ENCODE assay signal across 15 cellular contexts in the genomic region with DNA sequence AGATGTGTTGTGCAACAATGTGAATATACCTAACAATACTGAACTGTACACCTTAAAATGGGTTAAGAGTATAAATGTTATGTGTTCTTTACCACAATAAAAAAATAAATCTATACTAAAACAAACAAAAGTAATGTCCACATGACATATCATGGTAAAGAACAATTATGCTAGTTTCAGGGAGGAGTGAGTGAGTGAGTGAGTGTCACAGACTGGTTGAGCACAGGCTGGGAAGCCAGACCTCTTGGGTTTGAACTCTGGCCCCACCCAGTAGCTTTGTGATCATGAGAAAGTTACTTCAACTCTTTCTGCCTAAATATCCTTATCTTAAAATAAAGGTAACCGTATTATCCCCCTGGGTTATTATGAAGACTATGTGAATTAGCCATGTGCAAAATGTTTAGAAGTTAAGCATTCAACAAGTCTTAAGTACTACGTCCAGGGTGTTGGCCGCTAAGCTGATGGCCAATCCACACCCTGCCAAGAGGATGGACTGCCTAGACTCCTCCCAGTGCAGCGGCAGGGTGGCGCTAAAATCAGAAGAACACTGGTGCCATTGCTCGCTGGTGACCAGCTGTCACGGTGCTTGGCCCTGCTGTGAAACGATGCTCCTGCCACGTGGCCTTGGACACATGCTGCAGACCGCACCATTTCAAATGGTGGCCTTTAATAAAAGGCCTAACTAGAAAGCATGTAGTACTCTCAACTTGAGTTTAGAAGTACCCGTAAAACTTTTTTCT. TPM values are rescaled to one million over a fixed set of nuclear protein-coding genes. Genes with fewer than 3 reads are reported as not detected.
A peak's percentile ranks its signal among the peaks of the same experiment; 100 is the strongest.
DNase-seq lines count a peak whose midpoint lies in the region; ATAC-seq, FAIRE-seq and TF ChIP-seq lines count a peak whose summit lies in the region.
"Had no signal": no experiment of that assay in that cellular context is flagged by ENCODE, and none has a peak within 500 bp of the region (broad histone marks: within the 10 kb centered on the region; RNA-seq: fewer than 3 reads in every experiment).

No MANE protein-coding gene starts in this region.

- no peak overlapping the region for H2AFZ ChIP-seq in HepG2 (ENCODE audit: low read length)
- H2AFZ ChIP-seq in GM23248: no peak overlapping the region

- no peak overlapping the region for H3K27ac Mint-ChIP-seq in activated CD4-positive, alpha-beta T cell treated with anti-CD3 and anti-CD28 coated beads, Interleukin-2, amount 10 ng/mL, durations not matched to agents 7 days and 5 days
- H3K27ac Mint-ChIP-seq: CD8-positive, alpha-beta memory T cell; H9 had no signal

- H3K4me3 Mint-ChIP-seq in activated CD4-positive, alpha-beta T cell treated with anti-CD3 and anti-CD28 coated beads, Interleukin-2, amount 10 ng/mL, durations not matched to agents 7 days and 5 days: no peak overlapping the region
- H3K4me3 Mint-ChIP-seq: CD8-positive, alpha-beta memory T cell; H9 had no signal

- CTCF ChIA-PET in HepG2 (lab: Yijun Ruan, JAX; ENCODE audit: low intra/inter-chr PET ratio, low total read pairs): no interaction called here
- CTCF ChIA-PET in activated CD4-positive, alpha-beta T cell treated with anti-CD3 and anti-CD28 coated beads, Interleukin-2, amount 10 ng/mL, durations not matched to agents 7 days and 5 days (lab: Charles Lee): no interaction called here

- no peaks in the 10 kb centered on the region for H3K9me3 ChIP-seq in HepG2 (ENCODE audit: low read length)
- no peaks in the 10 kb centered on the region for H3K9me3 ChIP-seq in right lobe of liver
- no peaks in the 10 kb centered on the region for H3K9me3 ChIP-seq in colonic mucosa
- no peaks in the 10 kb centered on the region for H3K9me3 ChIP-seq in mucosa of rectum (ENCODE audit: control insufficient read depth in 2 of 2, low read length in 2 of 2)
- H3K9me3 ChIP-seq in ovary: no peaks in the 10 kb centered on the region
- no peaks in the 10 kb centered on the region for H3K9me3 ChIP-seq in GM23248 (ENCODE audit: low read depth)
- H3K9me3 ChIP-seq: BLaER1, Caco-2 had no signal

- TF ChIP-seq CTCF in HepG2 (CRISPR knock-in tag; IDR thresholded peaks at IDR 0.05) (no peak), right lobe of liver (IDR thresholded peaks at IDR 0.05) (no peak), colonic mucosa (IDR thresholded peaks at IDR 0.05) (no peak), ovary (IDR thresholded peaks at IDR 0.05) (no peak)

- H3K27me3 ChIP-seq in HepG2 (ENCODE audit: control insufficient read depth in 1 of 2, insufficient read depth in 2 of 2, low read length in 2 of 2) (no peaks in the 10 kb centered on the region), right lobe of liver (no peaks in the 10 kb centered on the region), colonic mucosa (no peaks in the 10 kb centered on the region), mucosa of rectum (ENCODE audit: control insufficient read depth in 2 of 2, insufficient read depth in 2 of 2, low read length in 2 of 2) (no peaks in the 10 kb centered on the region), ovary (no peaks in the 10 kb centered on the region), GM23248 (replicated peaks; ENCODE audit: insufficient read depth) (no peaks in the 10 kb centered on the region)
- H3K27me3 ChIP-seq: BLaER1 had no signal

- no peak for FAIRE-seq in HepG2 (lab: Jason Lieb, UNC)

- DNase-seq in HepG2 (ENCODE audit: low spot score) (no peak), right lobe of liver (no peak), colonic mucosa (no peak), ovary (no peak), GM23248 (no peak)
- no peak for DNase-seq in activated CD4-positive, alpha-beta T cell treated with anti-CD3 and anti-CD28 coated beads, Interleukin-2, amount 10 ng/mL, durations not matched to agents 7 days and 5 days
- DNase-seq: AML-193; CD8-positive, alpha-beta memory T cell; GOT3; H9 had no signal

- WGBS in HepG2 (ENCODE audit: low lambda C conversion rate): 94% methylated on average over 7 of the region's 11 CpGs
- 97% methylated on average over 8 of the region's 11 CpGs for WGBS in right lobe of liver (ENCODE audit: insufficient coverage, low coverage, low lambda C conversion rate, missing lambda C conversion rate)
- WGBS in ovary, 3 donors: 96 to 98% (median 98%) methylated on average over 11 of the region's 11 CpGs
- WGBS in GM23248 (ENCODE audit: low coverage in 1 of 2, low lambda C conversion rate in 2 of 2, missing lambda C conversion rate in 2 of 2), 2 experiments: 92 to 95% methylated on average over 11 of the region's 11 CpGs

- peaks cover 3% of the 10 kb centered on the region for H3K4me1 Mint-ChIP-seq in activated CD4-positive, alpha-beta T cell treated with anti-CD3 and anti-CD28 coated beads, Interleukin-2, amount 10 ng/mL, durations not matched to agents 7 days and 5 days

- H3K4me2 ChIP-seq in HepG2 (ENCODE audit: low read depth, low read length) (no peak overlapping the region), GM23248 (ENCODE audit: unreplicated experiment) (no peak overlapping the region)
- H3K4me2 ChIP-seq: BLaER1 had no signal

- no peaks in the 10 kb centered on the region for H3K36me3 Mint-ChIP-seq in activated CD4-positive, alpha-beta T cell treated with anti-CD3 and anti-CD28 coated beads, Interleukin-2, amount 10 ng/mL, durations not matched to agents 7 days and 5 days (ENCODE audit: low read depth)
- H3K36me3 Mint-ChIP-seq: CD8-positive, alpha-beta memory T cell had no signal

- TF ChIP-seq RAD21 in HepG2 (CRISPR knock-in tag; IDR thresholded peaks at IDR 0.05): no peak

- ATAC-seq in HepG2: no peak
- ATAC-seq in right lobe of liver: no peak
- no peak for ATAC-seq in GM21825 (IDR thresholded peaks at IDR 0.05; ENCODE audit: unreplicated experiment)

- in situ Hi-C loops in HepG2 (cut with HindIII; ENCODE audit: extremely low pct_ligation_motif_present, low pct_unique_long_range_greater_than_20kb) (no loop called here), GM23248 (cut with MboI) (no loop called here)

- no peaks in the 10 kb centered on the region for H3F3A ChIP-seq in GM23248 (ENCODE audit: insufficient read depth)

- H3K27me3 Mint-ChIP-seq in activated CD4-positive, alpha-beta T cell treated with anti-CD3 and anti-CD28 coated beads, Interleukin-2, amount 10 ng/mL, durations not matched to agents 7 days and 5 days: peaks cover 2% of the 10 kb centered on the region
- H3K27me3 Mint-ChIP-seq: CD8-positive, alpha-beta memory T cell had no signal

- H3K9ac ChIP-seq in HepG2 (ENCODE audit: insufficient read depth, low read depth, low read length) (no peak overlapping the region), colonic mucosa (ENCODE audit: low read depth in 2 of 2, low read length in 2 of 2) (no peak overlapping the region), mucosa of rectum (ENCODE audit: low read depth in 1 of 2, low read length in 2 of 2) (no peak overlapping the region), GM23248 (no peak overlapping the region)
- H3K9ac ChIP-seq: BLaER1 had no signal

- H3K27ac ChIP-seq in HepG2 (ENCODE audit: extremely low read length, insufficient read depth, low read length) (no peak overlapping the region), right lobe of liver (no peak overlapping the region), colonic mucosa (peak overlapping the region; percentile 65), mucosa of rectum (ENCODE audit: low read depth in 2 of 2, low read length in 2 of 2) (peak overlapping the region; percentile 50 to 70), ovary (no peak overlapping the region), GM23248 (no peak overlapping the region)
- H3K27ac ChIP-seq: 22Rv1, BLaER1 had no signal

- no peak for TF ChIP-seq POLR2A in HepG2 (IDR thresholded peaks at IDR 0.05; ENCODE audit: insufficient read depth in 1 of 2, low read depth in 2 of 2, low read length in 2 of 2)
- TF ChIP-seq POLR2A in right lobe of liver (IDR thresholded peaks at IDR 0.05): no peak
- TF ChIP-seq POLR2A in ovary (IDR thresholded peaks at IDR 0.05): no peak

- no peaks in the 10 kb centered on the region for H4K20me1 ChIP-seq in HepG2 (ENCODE audit: insufficient read depth, low read length)
- H4K20me1 ChIP-seq in GM23248 (ENCODE audit: insufficient read depth): no peaks in the 10 kb centered on the region
- H4K20me1 ChIP-seq: BLaER1 had no signal

- H3K9me2 ChIP-seq in GM23248 (ENCODE audit: insufficient read depth): no peaks in the 10 kb centered on the region

- POLR2A ChIA-PET in HepG2 (lab: Yijun Ruan, JAX): no interaction called here
- POLR2A ChIA-PET in activated CD4-positive, alpha-beta T cell treated with anti-CD3 and anti-CD28 coated beads, Interleukin-2, amount 10 ng/mL, durations not matched to agents 7 days and 5 days (lab: Charles Lee): no interaction called here

- TF ChIP-seq EP300 in HepG2 (IDR thresholded peaks at IDR 0.05; ENCODE audit: low read depth in 2 of 2, low read length in 2 of 2): no peak
- no peak for TF ChIP-seq EP300 in HepG2 (CRISPR knock-in tag; IDR thresholded peaks at IDR 0.05; ENCODE audit: borderline replicate concordance)
- TF ChIP-seq EP300 in ovary (IDR thresholded peaks at IDR 0.05): no peak

- H3K79me2 ChIP-seq in HepG2 (ENCODE audit: insufficient read depth, low read length) (no peaks in the 10 kb centered on the region), GM23248 (ENCODE audit: insufficient read depth) (peaks cover 11% of the 10 kb centered on the region; the same call in 1 of the 2 replicates)

- H3K9me3 Mint-ChIP-seq in activated CD4-positive, alpha-beta T cell treated with anti-CD3 and anti-CD28 coated beads, Interleukin-2, amount 10 ng/mL, durations not matched to agents 7 days and 5 days: no peaks in the 10 kb centered on the region
- H3K9me3 Mint-ChIP-seq: CD8-positive, alpha-beta memory T cell; H9 had no signal

- H3K4me3 ChIP-seq in HepG2 (replicated peaks in 1 of 3; ENCODE audit: insufficient read depth in 1 of 3, low read depth in 2 of 3, low read length in 3 of 3) (no peak overlapping the region), right lobe of liver (no peak overlapping the region), colonic mucosa (no peak overlapping the region), mucosa of rectum (ENCODE audit: low read length in 2 of 2) (no peak overlapping the region), ovary (no peak overlapping the region), GM23248 (no peak overlapping the region)
- H3K4me3 ChIP-seq: BLaER1 had no signal

- H3K36me3 ChIP-seq in HepG2 (replicated peaks in 1 of 2; ENCODE audit: control insufficient read depth in 1 of 2, insufficient read depth in 2 of 2, low read length in 2 of 2) (no peaks in the 10 kb centered on the region), right lobe of liver (no peaks in the 10 kb centered on the region), colonic mucosa (no peaks in the 10 kb centered on the region), mucosa of rectum (ENCODE audit: control insufficient read depth in 2 of 2, insufficient read depth in 2 of 2, low read length in 2 of 2) (no peaks in the 10 kb centered on the region), ovary (no peaks in the 10 kb centered on the region), GM23248 (ENCODE audit: low read depth) (no peaks in the 10 kb centered on the region)
- H3K36me3 ChIP-seq: BLaER1 had no signal

- H3K4me1 ChIP-seq in HepG2 (ENCODE audit: insufficient read depth, low read length) (peaks cover 34% of the 10 kb centered on the region), right lobe of liver (peaks cover 0 to 8% (median 0%) of the 10 kb centered on the region in 4 donors), colonic mucosa (no peaks in the 10 kb centered on the region), mucosa of rectum (ENCODE audit: control insufficient read depth in 2 of 2, insufficient read depth in 2 of 2, low read length in 2 of 2) (peaks cover under 1 to 25% of the 10 kb centered on the region in 2 donors), ovary (ENCODE audit: insufficient read depth) (no peaks in the 10 kb centered on the region), GM23248 (ENCODE audit: insufficient read depth) (no peaks in the 10 kb centered on the region)
- H3K4me1 ChIP-seq: BLaER1, Caco-2 had no signal

- intact Hi-C loops in HepG2 (cut with micrococcal nuclease; ENCODE audit: unreplicated experiment): no loop called here
- intact Hi-C loops in right lobe of liver (cut with DNase I): no loop called here
- intact Hi-C loops in colonic mucosa (cut with DNase I): no loop called here
- intact Hi-C loops in ovary (cut with DNase I): no loop called here

- no TSS peak for BruUV-seq in HepG2 (replicated peaks; lab: Mats Ljungman, UMichigan)

RNA-seq across cellular contexts. Expression of a gene that starts 7.3 kb away (rescaled TPM):
- total RNA-seq in HepG2 (2016; rRNA removed; fragmentation: Illumina TruSeq; extraction: Trizol) (3.2 and 6.0 TPM in 2 replicates), right lobe of liver (10 to 100 TPM in 1 of 6 experiments, 1 to 10 TPM in 5; 5.2 to 11.7 (median 8.7) TPM), colonic mucosa (10 to 100 TPM; 19.2 to 39.0 TPM), ovary (10 to 100 TPM in 3 of 7 donors, 1 to 10 TPM in 4; 5.9 to 24.3 (median 8.0) TPM)
- total RNA-seq in HepG2 (2016; cell fraction: cytosol; rRNA removed; fragmentation: Illumina TruSeq; extraction: Trizol; ENCODE audit: low read depth): 1.1 and 1.6 TPM in 2 replicates
- total RNA-seq in HepG2 (2016; cell fraction: insoluble cytoplasmic fraction; rRNA removed; fragmentation: Illumina TruSeq; extraction: Trizol): 2.6 and 4.9 TPM in 2 replicates
- total RNA-seq in HepG2 (2016; cell fraction: membrane; rRNA removed; fragmentation: Illumina TruSeq; extraction: Trizol): 1.3 and 1.8 TPM in 2 replicates
- total RNA-seq in HepG2 (2016; cell fraction: nucleus; rRNA removed; fragmentation: Illumina TruSeq; extraction: Trizol): 17.4 and 20.6 TPM in 2 replicates
- polyA plus RNA-seq in HepG2 (2011; rRNA removed) (4.7 and 5.5 TPM in 2 replicates), ovary (1 to 10 TPM; 2.3 to 3.1 TPM), GM23248 (2016; fragmentation: Nextera tagmentation; extraction: Ambion mirVana) (2.7 and 3.3 TPM in 2 replicates)
- polyA plus RNA-seq in HepG2 (2011; cell fraction: cytosol; rRNA removed): 1.2 and 1.7 TPM in 2 replicates
- 11.3 and 13.6 TPM in 2 replicates for polyA plus RNA-seq in HepG2 (2011; cell fraction: nucleus; rRNA removed)
- polyA plus RNA-seq in HepG2 (2012): 2.6 and 3.8 TPM in 2 replicates
- polyA plus RNA-seq in HepG2 (2016; cell fraction: cytosol; fragmentation: Illumina TruSeq; extraction: Trizol; ENCODE audit: low read depth): 0.16 and 0.17 TPM in 2 replicates
- 2.0 and 2.2 TPM in 2 replicates for polyA plus RNA-seq in HepG2 (2016; cell fraction: insoluble cytoplasmic fraction; fragmentation: Illumina TruSeq; extraction: Trizol; ENCODE audit: low read depth)
- polyA plus RNA-seq in HepG2 (2016; cell fraction: membrane; fragmentation: Illumina TruSeq; extraction: Trizol; ENCODE audit: low read depth): 0.46 and 0.58 TPM in 2 replicates
- polyA plus RNA-seq in HepG2 (2016; cell fraction: nucleus; fragmentation: Illumina TruSeq; extraction: Trizol; ENCODE audit: insufficient read depth, low read depth): 10.4 and 10.7 TPM in 2 replicates
- 8.5 and 31.5 TPM in 2 replicates for polyA minus RNA-seq in HepG2 (2011; rRNA and poly(A)+ RNA removed; ENCODE audit: low replicate concordance)
- 5.6 and 6.1 TPM in 2 replicates for polyA minus RNA-seq in HepG2 (2011; cell fraction: cytosol; rRNA and poly(A)+ RNA removed)
- polyA minus RNA-seq in HepG2 (2011; cell fraction: nucleus; rRNA and poly(A)+ RNA removed): 31.5 and 36.4 TPM in 2 replicates
- 1 to 10 TPM; 2.2 to 2.5 TPM for total RNA-seq in activated CD4-positive, alpha-beta T cell treated with anti-CD3 and anti-CD28 coated beads, Interleukin-2, amount 10 ng/mL, durations not matched to agents 7 days and 5 days
- 8.1 and 9.2 TPM in 2 replicates for total RNA-seq in GM23248 (2014; rRNA removed; shearing (Covaris generic))

Comparison
In these comparisons a context has a peak if more than half of its experiments do, and no peak if none do; other contexts are left out.
1. H3K27ac ChIP-seq: peak in colonic mucosa (single experiment) and mucosa of rectum (2 of 2); none in HepG2 (single experiment), right lobe of liver (0 of 3), ovary (0 of 2) and GM23248 (single experiment).